ENCODE assay signal across 1 cellular context in genomic region chr2:135093192-135093591, GRCh38.
TF ChIP-seq lines count a peak whose summit lies in the region.

No MANE protein-coding gene starts in this region.

TF ChIP-seq in IMR-90, 13 proteins besides CTCF, POLR2A, EP300 and RAD21 (continued from another document):
- TF ChIP-seq CHD1 (IDR thresholded peaks at IDR 0.05; ENCODE audit: low read depth, low read length) (no peak), BHLHE40 (IDR thresholded peaks at IDR 0.05; ENCODE audit: low read depth, low read length) (no peak), NFE2L2 (IDR thresholded peaks at IDR 0.05; ENCODE audit: low read depth, low read length) (no peak)
